Comparison of ENCODE assay signal across 23 cellular contexts in the genomic region with DNA sequence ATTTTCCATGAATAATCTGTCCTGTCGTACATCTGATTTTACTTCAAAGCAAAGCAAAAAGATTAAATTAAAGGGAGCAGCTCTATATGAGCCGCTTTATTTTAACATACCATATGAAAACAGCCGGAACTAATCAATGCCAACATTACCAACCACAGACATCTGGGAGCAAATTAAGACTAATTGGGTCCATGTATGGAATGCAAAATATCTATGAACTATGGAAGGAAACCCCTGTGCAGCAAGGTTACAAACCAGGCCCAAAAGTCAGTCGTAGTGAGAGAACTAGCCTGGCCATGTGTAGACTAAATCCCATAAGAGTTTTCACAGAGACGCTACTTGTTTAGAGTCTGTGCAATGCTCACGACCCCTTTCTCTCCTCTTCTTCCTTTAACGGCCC.
"Had no signal": no experiment of that assay in that cellular context is flagged by ENCODE, and none has a peak within 500 bp of the region (broad histone marks: within the 10 kb centered on the region; RNA-seq: fewer than 3 reads in every experiment).

No MANE protein-coding gene starts in this region.

- H3K27me3 ChIP-seq: adrenal gland, body of pancreas, colonic mucosa, gastroesophageal sphincter, hepatocyte, tibial nerve had no signal

- H3K36me3 ChIP-seq: adrenal gland, colonic mucosa, tibial nerve had no signal

- DNase-seq: activated CD4-positive, alpha-beta T cell treated with anti-CD3 and anti-CD28 coated beads for 48 hours; activated CD4-positive, alpha-beta T cell treated with anti-CD3 and anti-CD28 coated beads, Interleukin-2, amount 50 U/mL, for 48 hours; activated CD8-positive, alpha-beta memory T cell treated with anti-CD3 and anti-CD28 coated beads for 24 hours; activated effector memory CD4-positive, alpha-beta T cell treated with Interleukin-2 at 50 U/mL for 16 hours; activated naive CD4-positive, alpha-beta T cell treated with Interleukin-2 at 50 U/mL for 16 hours; adrenal gland; body of pancreas; cerebellar nuclear complex; colonic mucosa; effector CD8-positive, alpha-beta T cell; left colon; naive thymus-derived CD8-positive, alpha-beta T cell; occipital lobe; psoas muscle; right cardiac atrium; stimulated activated CD4-positive, alpha-beta T cell treated with anti-CD3 and anti-CD28 coated beads, Interleukin-15, amount 100 ng/mL, for 24 hours; stimulated activated CD4-positive, alpha-beta T cell treated with anti-CD3 and anti-CD28 coated beads, Interleukin-2, amount 100 ng/mL, for 24 hours; stimulated activated naive CD4-positive, alpha-beta T cell; T-helper 1 cell had no signal

- H3K4me1 ChIP-seq: adrenal gland, colonic mucosa, gastroesophageal sphincter, parathyroid adenoma, psoas muscle, tibial nerve had no signal

- ATAC-seq: body of pancreas; gastroesophageal sphincter; left colon; naive thymus-derived CD8-positive, alpha-beta T cell; psoas muscle; right cardiac atrium had no signal

- H3K4me3 ChIP-seq: adrenal gland, body of pancreas, colonic mucosa, gastroesophageal sphincter, hepatocyte, psoas muscle, tibial nerve had no signal

- H3K27ac ChIP-seq: adrenal gland, body of pancreas, colonic mucosa, gastroesophageal sphincter, hepatocyte, parathyroid adenoma, psoas muscle, tibial nerve had no signal

- H3K9me3 ChIP-seq: adrenal gland, body of pancreas, colonic mucosa, gastroesophageal sphincter, psoas muscle, tibial nerve had no signal
